ENCODE assay signal across 1 cellular context in the genomic region with DNA sequence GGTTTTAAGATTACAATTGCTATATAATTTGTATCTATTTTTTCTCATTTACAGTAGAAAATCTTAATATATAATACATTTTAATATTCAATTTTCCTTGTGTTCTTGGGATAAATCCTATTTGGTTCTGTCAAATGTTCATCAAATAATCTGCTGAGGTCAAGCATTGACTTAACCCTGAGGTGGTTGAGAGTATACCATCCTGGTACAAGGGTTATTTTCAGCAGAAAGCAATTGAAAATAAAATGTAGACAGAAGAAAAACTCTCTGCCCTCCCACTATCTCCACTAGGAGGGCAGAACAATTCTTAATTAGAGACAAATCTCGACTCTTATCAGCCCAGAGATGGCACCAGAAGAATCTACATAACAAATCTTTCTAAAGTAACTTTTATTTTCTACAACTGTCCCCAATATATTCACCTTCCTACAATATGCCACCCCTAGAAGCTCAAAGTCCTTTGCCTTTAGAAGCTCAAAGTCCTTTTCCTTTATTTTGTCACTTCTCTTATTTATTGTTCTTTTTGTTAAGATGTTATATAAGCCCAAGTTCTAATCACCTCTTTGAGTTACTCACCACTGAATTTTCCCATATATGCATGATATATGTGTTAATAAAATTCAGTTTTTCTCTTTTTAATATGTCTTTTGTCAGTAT.
TF ChIP-seq lines count a peak whose summit lies in the region.

No MANE protein-coding gene starts in this region.

TF ChIP-seq in HepG2, 621 proteins besides CTCF, POLR2A, EP300 and RAD21:
- 0 out of 2 replicates have a peak, but pooled peaks have one; percentile 21 for TF ChIP-seq GATAD2A (CRISPR knock-in tag; IDR thresholded peaks at IDR 0.05)
- TF ChIP-seq, protein P1, sequence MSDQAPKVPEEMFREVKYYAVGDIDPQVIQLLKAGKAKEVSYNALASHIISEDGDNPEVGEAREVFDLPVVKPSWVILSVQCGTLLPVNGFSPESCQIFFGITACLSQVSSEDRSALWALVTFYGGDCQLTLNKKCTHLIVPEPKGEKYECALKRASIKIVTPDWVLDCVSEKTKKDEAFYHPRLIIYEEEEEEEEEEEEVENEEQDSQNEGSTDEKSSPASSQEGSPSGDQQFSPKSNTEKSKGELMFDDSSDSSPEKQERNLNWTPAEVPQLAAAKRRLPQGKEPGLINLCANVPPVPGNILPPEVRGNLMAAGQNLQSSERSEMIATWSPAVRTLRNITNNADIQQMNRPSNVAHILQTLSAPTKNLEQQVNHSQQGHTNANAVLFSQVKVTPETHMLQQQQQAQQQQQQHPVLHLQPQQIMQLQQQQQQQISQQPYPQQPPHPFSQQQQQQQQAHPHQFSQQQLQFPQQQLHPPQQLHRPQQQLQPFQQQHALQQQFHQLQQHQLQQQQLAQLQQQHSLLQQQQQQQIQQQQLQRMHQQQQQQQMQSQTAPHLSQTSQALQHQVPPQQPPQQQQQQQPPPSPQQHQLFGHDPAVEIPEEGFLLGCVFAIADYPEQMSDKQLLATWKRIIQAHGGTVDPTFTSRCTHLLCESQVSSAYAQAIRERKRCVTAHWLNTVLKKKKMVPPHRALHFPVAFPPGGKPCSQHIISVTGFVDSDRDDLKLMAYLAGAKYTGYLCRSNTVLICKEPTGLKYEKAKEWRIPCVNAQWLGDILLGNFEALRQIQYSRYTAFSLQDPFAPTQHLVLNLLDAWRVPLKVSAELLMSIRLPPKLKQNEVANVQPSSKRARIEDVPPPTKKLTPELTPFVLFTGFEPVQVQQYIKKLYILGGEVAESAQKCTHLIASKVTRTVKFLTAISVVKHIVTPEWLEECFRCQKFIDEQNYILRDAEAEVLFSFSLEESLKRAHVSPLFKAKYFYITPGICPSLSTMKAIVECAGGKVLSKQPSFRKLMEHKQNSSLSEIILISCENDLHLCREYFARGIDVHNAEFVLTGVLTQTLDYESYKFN (CRISPR knock-in tag; conservative IDR thresholded peaks at IDR 0.05) = peak; percentile 45
- no peak for TF ChIP-seq ZNF101 (CRISPR knock-in tag; IDR thresholded peaks at IDR 0.05; ENCODE audit: borderline replicate concordance, low read depth)
- TF ChIP-seq POLR2AphosphoS5 (IDR thresholded peaks at IDR 0.05; ENCODE audit: low read depth, low read length) = no peak
- TF ChIP-seq HNF4A (CRISPR knock-in tag; IDR thresholded peaks at IDR 0.05) = peak; percentile 14; the same call in 1 of the 2 replicates
